ENCODE assay signal across 8 cellular contexts in the genomic region with DNA sequence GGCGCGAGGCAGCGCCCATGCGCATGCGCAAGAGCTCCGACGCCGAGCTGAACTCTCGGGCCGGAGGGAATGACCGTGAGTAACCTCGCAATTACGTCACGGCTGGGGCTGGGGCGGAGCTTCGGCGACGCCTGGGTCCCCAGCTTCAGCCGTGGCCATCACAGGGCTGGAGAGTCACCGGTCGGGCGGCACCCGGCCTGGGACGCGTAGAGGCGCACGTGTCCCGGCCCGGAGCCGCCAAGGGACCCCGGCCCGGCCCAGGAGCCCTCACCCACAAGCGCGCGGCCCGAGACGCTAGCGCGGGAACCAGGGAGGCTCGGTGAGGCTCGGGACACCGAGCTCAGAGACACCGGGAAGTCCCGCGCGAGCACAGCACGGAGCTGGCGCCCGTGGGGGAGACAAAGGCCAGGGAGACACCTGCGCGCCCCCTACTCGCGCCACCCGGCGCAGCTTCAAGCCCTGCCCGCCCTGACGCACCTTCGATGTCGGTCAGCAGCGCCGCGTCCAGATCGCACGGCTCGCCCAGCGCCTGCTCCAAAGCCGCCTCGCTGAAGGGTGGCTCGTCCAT. TPM values are rescaled to one million over a fixed set of nuclear protein-coding genes. Genes with fewer than 3 reads are reported as not detected.
DNase-seq lines count a peak whose midpoint lies in the region; ATAC-seq and TF ChIP-seq lines count a peak whose summit lies in the region.

No MANE protein-coding gene starts in this region.

- H3K27me3 ChIP-seq in upper lobe of left lung: no peaks in the 10 kb centered on the region

- peak in 1 of 4 donors; percentile 90 for TF ChIP-seq EP300 in upper lobe of left lung (IDR thresholded peaks at IDR 0.05)

- TF ChIP-seq POLR2A in GM15510 (IDR thresholded peaks at IDR 0.05; ENCODE audit: borderline replicate concordance, extremely low read depth, insufficient read length) (peak; percentile 96), upper lobe of left lung (IDR thresholded peaks at IDR 0.05) (peak in 3 of 4 donors; percentile 98 to 100 (median 99))

- peaks cover 0 to 10% (median under 1%) of the 10 kb centered on the region in 4 donors for H3K36me3 ChIP-seq in upper lobe of left lung

- DNase-seq in NCI-H146 (lab: John Stamatoyannopoulos, UW): peak; percentile 96
- DNase-seq in T-helper 1 cell: peak; percentile 95 to 98 (median 96)
- peak; percentile 77 for DNase-seq in amniotic stem cell (lab: John Stamatoyannopoulos, UW)
- peak; percentile 97 for DNase-seq in left cardiac atrium
- DNase-seq in posterior vena cava (ENCODE audit: low spot score): peak; percentile 99
- peak; percentile 98 to 99 for DNase-seq in upper lobe of left lung

- peak overlapping the region; percentile 67 to 96 (median 77) for H3K4me3 ChIP-seq in upper lobe of left lung

- H3K9me3 ChIP-seq in upper lobe of left lung: no peaks in the 10 kb centered on the region

- WGBS in upper lobe of left lung, 2 donors: 0% methylated on average over 4 to 9 of the region's 69 CpGs

- TF ChIP-seq CTCF in upper lobe of left lung (IDR thresholded peaks at IDR 0.05): peak in 3 of 6 experiments; percentile 2 to 19 (median 9)

- ATAC-seq in HG02870 (IDR thresholded peaks at IDR 0.05; ENCODE audit: unreplicated experiment): peak; percentile 60
- ATAC-seq in left cardiac atrium: peak; percentile 82 to 83
- ATAC-seq in upper lobe of left lung (ENCODE audit: low FRiP score in 2 of 2): peak; percentile 87

- peak overlapping the region; percentile 97 to 99 (median 99) for H3K27ac ChIP-seq in upper lobe of left lung

- H3K4me1 ChIP-seq in upper lobe of left lung: peaks cover 50 to 85% (median 69%) of the 10 kb centered on the region in 4 donors

- intact Hi-C loops in left cardiac atrium (cut with DNase I) (no loop called here), posterior vena cava (cut with DNase I) (no loop called here)

RNA-seq across cellular contexts. Expression of gene SREBF1, which starts 0.5 kb away (rescaled TPM):
- 10 to 100 TPM; 28.7 to 56.9 TPM for total RNA-seq in left cardiac atrium
- total RNA-seq in posterior vena cava: 10 to 100 TPM; 29.3 to 62.7 TPM
- 100 to 1,000 TPM in 3 of 6 donors, 10 to 100 TPM in 3; 64.2 to 579 (median 123) TPM for total RNA-seq in upper lobe of left lung

Comparison
In these comparisons a context has a peak if more than half of its experiments do, and no peak if none do; other contexts are left out.
1. Peak in every context shown above with its lines: DNase-seq, ATAC-seq, H3K4me3 ChIP-seq and H3K27ac ChIP-seq.